8 cellular contexts compared by ENCODE assay signal in the genomic region with DNA sequence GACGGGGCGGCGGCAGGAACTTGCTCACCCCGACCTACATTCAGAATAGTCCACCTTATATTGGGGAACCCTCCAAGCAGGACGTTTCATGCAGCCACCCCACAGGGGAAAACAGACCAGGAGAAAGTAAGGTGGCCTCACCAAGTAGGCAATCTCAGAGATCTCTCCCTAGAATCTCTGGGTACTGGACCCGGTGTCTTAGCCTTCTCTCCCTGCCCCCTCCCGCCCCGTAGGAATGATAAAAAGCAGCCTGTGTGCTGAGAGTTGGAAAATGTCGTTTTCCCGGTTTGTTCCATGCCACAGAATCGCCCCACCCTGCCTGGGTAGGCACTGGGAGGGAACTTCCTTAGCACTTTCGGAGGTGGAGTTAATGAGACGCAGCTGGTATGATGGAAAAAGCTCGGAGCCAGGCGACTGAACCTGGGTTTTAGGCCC. TPM values are rescaled to one million over a fixed set of nuclear protein-coding genes. Genes with fewer than 3 reads are reported as not detected.
A peak's percentile ranks its signal among the peaks of the same experiment; 100 is the strongest.
DNase-seq lines count a peak whose midpoint lies in the region; ATAC-seq and TF ChIP-seq lines count a peak whose summit lies in the region.

No MANE protein-coding gene starts in this region.

- H3K4me1 ChIP-seq in CD8-positive, alpha-beta memory T cell (ENCODE audit: insufficient read depth, low read length), result no peaks in the 10 kb centered on the region
- H3K4me1 ChIP-seq in hepatocyte (ENCODE audit: insufficient read depth) (peaks cover 7% of the 10 kb centered on the region), gastrocnemius medialis (peaks cover 31 to 32% of the 10 kb centered on the region in 2 donors)

- CTCF ChIA-PET in CD8-positive, alpha-beta memory T cell (lab: Charles Lee), result no interaction called here

- DNase-seq in CD8-positive, alpha-beta memory T cell, result no peak
- DNase-seq in HL-60 (ENCODE audit: low read depth in 1 of 2, low spot score in 1 of 2), result no peak
- peak; percentile 88 for DNase-seq in hepatocyte (ENCODE audit: low spot score)
- no peak for DNase-seq in gastrocnemius medialis
- DNase-seq in retina, result no peak

- intact Hi-C loops in gastrocnemius medialis (cut with DNase I; ENCODE audit: low total_unique reads), result no loop called here

- H3K79me2 ChIP-seq in hepatocyte, result peaks cover 39% of the 10 kb centered on the region

- no peaks in the 10 kb centered on the region for H3K9me2 ChIP-seq in hepatocyte (replicated peaks; ENCODE audit: insufficient read depth)

- no peaks in the 10 kb centered on the region for H3K36me3 ChIP-seq in CD8-positive, alpha-beta memory T cell (ENCODE audit: insufficient read depth, low read length)
- no peaks in the 10 kb centered on the region for H3K36me3 ChIP-seq in hepatocyte (replicated peaks; ENCODE audit: insufficient read depth, low read depth)
- H3K36me3 ChIP-seq in gastrocnemius medialis, result no peaks in the 10 kb centered on the region

- peak overlapping the region; percentile 75 for H2AFZ ChIP-seq in hepatocyte

- no peak overlapping the region for H3K27ac ChIP-seq in CD8-positive, alpha-beta memory T cell (ENCODE audit: low read depth, low read length)
- no peak overlapping the region for H3K27ac ChIP-seq in HL-60 (replicated peaks)
- peak overlapping the region; percentile 68 for H3K27ac ChIP-seq in adipose tissue (ENCODE audit: low read depth, low read length)
- H3K27ac ChIP-seq in hepatocyte, result peak overlapping the region; percentile 99
- H3K27ac ChIP-seq in gastrocnemius medialis, result peak overlapping the region; percentile 93 to 99 (median 95)

- peaks cover 9% of the 10 kb centered on the region for H4K20me1 ChIP-seq in hepatocyte (ENCODE audit: insufficient read depth, poor library complexity, severe bottlenecking)

- H3K4me2 ChIP-seq in hepatocyte, result peak overlapping the region; percentile 83

- no peaks in the 10 kb centered on the region for H3K9me3 Mint-ChIP-seq in CD8-positive, alpha-beta memory T cell

- H3K36me3 Mint-ChIP-seq in CD8-positive, alpha-beta memory T cell, result no peaks in the 10 kb centered on the region

- H3K27me3 Mint-ChIP-seq in CD8-positive, alpha-beta memory T cell, result peaks cover 16 to 50% of the 10 kb centered on the region in 2 donors

- no peak for TF ChIP-seq POLR2A in gastrocnemius medialis (IDR thresholded peaks at IDR 0.05)
- TF ChIP-seq POLR2A in GM18505 (IDR thresholded peaks at IDR 0.05; ENCODE audit: borderline replicate concordance, extremely low read depth, insufficient read depth, insufficient read length), result no peak

- H3K27me3 ChIP-seq in CD8-positive, alpha-beta memory T cell (ENCODE audit: insufficient read depth, low read length, poor library complexity, severe bottlenecking), result peaks cover 20% of the 10 kb centered on the region
- peaks cover 39% of the 10 kb centered on the region for H3K27me3 ChIP-seq in HL-60 (ENCODE audit: insufficient read depth, poor library complexity, severe bottlenecking)
- H3K27me3 ChIP-seq in hepatocyte, result no peaks in the 10 kb centered on the region
- H3K27me3 ChIP-seq in gastrocnemius medialis, result no peaks in the 10 kb centered on the region

- peaks cover 0 to 5% (median 3%) of the 10 kb centered on the region in 3 donors for H3K4me1 Mint-ChIP-seq in CD8-positive, alpha-beta memory T cell

- POLR2A ChIA-PET in CD8-positive, alpha-beta memory T cell (lab: Charles Lee), result no interaction called here

- 1 to 3% (median 2%) methylated on average over 15 of the region's 15 CpGs for WGBS in adipose tissue, 3 donors
- under 1% methylated on average over 14 of the region's 15 CpGs for WGBS in hepatocyte (ENCODE audit: low lambda C conversion rate, missing lambda C conversion rate)

- TF ChIP-seq CTCF in HL-60 (IDR thresholded peaks at IDR 0.05; ENCODE audit: insufficient read depth, low read length), result no peak
- no peak for TF ChIP-seq CTCF in hepatocyte (IDR thresholded peaks at IDR 0.05; ENCODE audit: poor library complexity)
- TF ChIP-seq CTCF in gastrocnemius medialis (IDR thresholded peaks at IDR 0.05 in 4 of 5, conservative IDR thresholded peaks at IDR 0.05 in 1 of 5), result no peak

- ATAC-seq in gastrocnemius medialis (peak; percentile 5 to 12), GM18505 (IDR thresholded peaks at IDR 0.05; ENCODE audit: unreplicated experiment) (no peak), HG02642 (IDR thresholded peaks at IDR 0.05; ENCODE audit: poor library complexity, unreplicated experiment) (no peak)

- no peak overlapping the region for H3K27ac Mint-ChIP-seq in CD8-positive, alpha-beta memory T cell

- no peaks in the 10 kb centered on the region for H3K9me3 ChIP-seq in CD8-positive, alpha-beta memory T cell (ENCODE audit: low read length)
- no peaks in the 10 kb centered on the region for H3K9me3 ChIP-seq in hepatocyte (ENCODE audit: low read depth)
- no peaks in the 10 kb centered on the region for H3K9me3 ChIP-seq in gastrocnemius medialis

- H3K4me3 Mint-ChIP-seq in CD8-positive, alpha-beta memory T cell, result peak overlapping the region in 4 of 7 donors; percentile 24 to 67 (median 44)

- no peak overlapping the region for H3K4me3 ChIP-seq in CD8-positive, alpha-beta memory T cell (ENCODE audit: low read length)
- H3K4me3 ChIP-seq in HL-60 (replicated peaks; ENCODE audit: insufficient read depth, low read length), result peak overlapping the region; percentile 48
- H3K4me3 ChIP-seq in hepatocyte, result peak overlapping the region; percentile 30
- peak overlapping the region; percentile 68 to 96 (median 87) for H3K4me3 ChIP-seq in gastrocnemius medialis

- in situ Hi-C loops in gastrocnemius medialis (cut with MboI; ENCODE audit: low sequenced_read_pairs in 4 of 4), result no loop called here

RNA-seq across cellular contexts. Expression of a gene that starts 0.8 kb away (rescaled TPM):
- under 1 TPM; 0.79 to 0.91 TPM for total RNA-seq in CD8-positive, alpha-beta memory T cell
- 0.70 TPM for polyA plus RNA-seq in CD8-positive, alpha-beta memory T cell
- 1 to 10 TPM; 2.0 to 8.8 (median 7.3) TPM for polyA plus RNA-seq in adipose tissue
- 17.9 and 21.7 TPM in 2 replicates for total RNA-seq in hepatocyte
- polyA plus RNA-seq in hepatocyte, result 7.3 and 9.5 TPM in 2 replicates
- 10 to 100 TPM; 42.8 to 63.8 (median 50.4) TPM for total RNA-seq in gastrocnemius medialis

RNA-seq across cellular contexts. Expression of a gene that starts 50.8 kb away (rescaled TPM):
- total RNA-seq in CD8-positive, alpha-beta memory T cell, result 10 to 100 TPM; 44.2 to 45.5 TPM
- polyA plus RNA-seq in CD8-positive, alpha-beta memory T cell, result 0.77 TPM
- under 1 TPM in 2 of 3 donors, not detected in 1; 0.22 to 0.67 TPM for polyA plus RNA-seq in adipose tissue
- total RNA-seq in hepatocyte, result 16.8 and 18.3 TPM in 2 replicates
- 8.3 and 15.3 TPM in 2 replicates for polyA plus RNA-seq in hepatocyte
- total RNA-seq in gastrocnemius medialis, result 1 to 10 TPM in 2 of 4 donors, under 1 TPM in 2; 0.25 to 1.9 (median 0.92) TPM

Comparison
In these comparisons a context has a peak if more than half of its experiments do, and no peak if none do; other contexts are left out.
1. H3K27ac ChIP-seq: peak in adipose tissue (single experiment), hepatocyte (single experiment) and gastrocnemius medialis (4 of 4); none in CD8-positive, alpha-beta memory T cell (single experiment) and HL-60 (single experiment).
2. ATAC-seq: peak in gastrocnemius medialis (2 of 2); none in GM18505 (single experiment) and HG02642 (single experiment).